ENCODE assay signal across 1 cellular context in genomic region chr19:50823389-50824042, GRCh38.
TF ChIP-seq lines count a peak whose summit lies in the region.

TSS of gene KLK1 (minus strand) at chr19:50823787. CDS start at chr19:50823748, 39 bp downstream.

TF ChIP-seq in HEK293, 187 proteins besides CTCF, POLR2A, EP300 and RAD21 (continued from another document):
- TF ChIP-seq KLF17 (tag by site-specific recombination; IDR thresholded peaks at IDR 0.05) (peak; percentile 33; the same call in 1 of the 2 replicates), KLF1 (tag by site-specific recombination; IDR thresholded peaks at IDR 0.05) (peak; percentile 96), GLIS1 (tag by site-specific recombination; IDR thresholded peaks at IDR 0.05) (peak; percentile 48), ZNF645 (tag by site-specific recombination; IDR thresholded peaks at IDR 0.05) (no peak)
TF ChIP-seq in HEK293: peak in this region for 6.
